Comparison of ENCODE assay signal across 9 cellular contexts in the genomic region with DNA sequence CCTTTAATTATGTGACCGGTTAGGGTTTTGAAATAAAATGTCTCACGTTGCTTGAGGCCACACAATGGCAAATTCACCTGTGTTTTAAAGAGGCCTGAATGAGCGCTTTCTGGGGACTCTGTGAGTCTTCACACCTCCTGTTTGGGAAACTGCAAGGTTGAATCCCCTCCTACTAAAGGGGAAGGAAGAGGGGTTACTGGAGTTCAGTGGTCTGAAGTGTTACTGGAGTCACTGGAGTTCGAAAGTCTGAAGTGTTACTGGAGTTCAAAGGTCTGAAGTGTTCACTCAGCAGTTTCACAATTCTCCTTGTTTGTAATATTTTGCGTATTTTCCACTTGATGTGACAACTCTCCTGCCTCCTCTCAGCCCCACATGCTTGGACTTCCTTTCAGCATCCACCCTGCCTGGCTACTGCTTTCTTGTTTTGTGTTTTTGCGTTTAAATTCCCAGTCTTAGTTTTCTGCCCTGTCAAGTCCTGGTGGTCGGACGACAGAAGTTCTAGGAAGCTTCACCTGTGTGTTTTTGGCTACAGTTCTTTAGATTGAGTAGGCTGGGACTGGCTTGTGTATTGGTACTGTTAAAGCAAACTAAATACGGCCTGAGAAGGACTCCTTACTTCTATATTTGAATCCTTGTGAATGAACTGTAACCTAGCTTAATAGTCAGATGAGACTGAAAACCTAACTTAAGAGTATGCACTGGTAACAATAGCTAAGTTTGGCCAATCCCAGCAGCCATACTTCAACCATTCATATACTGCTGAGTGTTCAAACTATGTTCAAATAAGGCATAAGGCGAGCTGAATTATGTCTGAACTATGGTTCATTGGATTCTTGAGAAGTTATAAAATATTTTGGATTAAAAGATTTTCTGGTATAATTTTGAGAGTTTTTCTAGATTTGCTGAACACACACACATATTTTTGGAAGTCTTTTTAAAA. TPM values are rescaled to one million over a fixed set of nuclear protein-coding genes. Genes with fewer than 3 reads are reported as not detected.
DNase-seq lines count a peak whose midpoint lies in the region; ATAC-seq, FAIRE-seq and TF ChIP-seq lines count a peak whose summit lies in the region.
"Had no signal": no experiment of that assay in that cellular context is flagged by ENCODE, and none has a peak within 500 bp of the region (broad histone marks: within the 10 kb centered on the region; RNA-seq: fewer than 3 reads in every experiment).

No MANE protein-coding gene starts in this region.

- TF ChIP-seq CTCF in astrocyte (IDR thresholded peaks at IDR 0.05; ENCODE audit: insufficient read depth, low read depth, low read length) = no peak
- no peak for TF ChIP-seq CTCF in HepG2 (CRISPR knock-in tag; IDR thresholded peaks at IDR 0.05)
- no peak for TF ChIP-seq CTCF in thyroid gland (IDR thresholded peaks at IDR 0.05)

- no peak overlapping the region for H3K27ac Mint-ChIP-seq in activated CD4-positive, alpha-beta T cell treated with anti-CD3 and anti-CD28 coated beads, Interleukin-2, amount 10 ng/mL, durations not matched to agents 24 days and 14 days
- no peak overlapping the region for H3K27ac Mint-ChIP-seq in astrocyte (ENCODE audit: unreplicated experiment)

- no TSS peak for BruUV-seq in HepG2 (replicated peaks; lab: Mats Ljungman, UMichigan)

- H3K4me1 ChIP-seq in astrocyte (ENCODE audit: insufficient read depth, low read length) = peaks cover 18% of the 10 kb centered on the region
- peaks cover 44% of the 10 kb centered on the region for H3K4me1 ChIP-seq in HepG2 (ENCODE audit: insufficient read depth, low read length)
- H3K4me1 ChIP-seq in thyroid gland = peaks cover 11 to 20% of the 10 kb centered on the region in 2 donors

- H3K27me3 Mint-ChIP-seq in activated CD4-positive, alpha-beta T cell treated with anti-CD3 and anti-CD28 coated beads, Interleukin-2, amount 10 ng/mL, durations not matched to agents 24 days and 14 days = peaks cover 61% of the 10 kb centered on the region
- H3K27me3 Mint-ChIP-seq in astrocyte (ENCODE audit: low read depth, unreplicated experiment) = peaks cover 2% of the 10 kb centered on the region

- H3K4me3 Mint-ChIP-seq in activated CD4-positive, alpha-beta T cell treated with anti-CD3 and anti-CD28 coated beads, Interleukin-2, amount 10 ng/mL, durations not matched to agents 24 days and 14 days = peak overlapping the region; percentile 91
- peak overlapping the region; percentile 85 for H3K4me3 Mint-ChIP-seq in astrocyte (ENCODE audit: unreplicated experiment)

- peaks cover 19% of the 10 kb centered on the region for H3K4me1 Mint-ChIP-seq in activated CD4-positive, alpha-beta T cell treated with anti-CD3 and anti-CD28 coated beads, Interleukin-2, amount 10 ng/mL, durations not matched to agents 24 days and 14 days
- H3K4me1 Mint-ChIP-seq in astrocyte (ENCODE audit: low read depth, unreplicated experiment) = no peaks in the 10 kb centered on the region

- CTCF ChIA-PET in HepG2 (lab: Yijun Ruan, JAX; ENCODE audit: low intra/inter-chr PET ratio, low total read pairs) = interaction anchor here (3.3 kb wide), 1 partner anchor 48 kb away, joined by 13 read pairs; no protein-coding TSS in a partner anchor

- H3K9me3 Mint-ChIP-seq in activated CD4-positive, alpha-beta T cell treated with anti-CD3 and anti-CD28 coated beads, Interleukin-2, amount 10 ng/mL, durations not matched to agents 24 days and 14 days = no peaks in the 10 kb centered on the region
- H3K9me3 Mint-ChIP-seq in astrocyte (ENCODE audit: unreplicated experiment) = no peaks in the 10 kb centered on the region

- H3K27me3 ChIP-seq in astrocyte (ENCODE audit: insufficient read depth, low read length) (no peaks in the 10 kb centered on the region), HepG2 (ENCODE audit: control insufficient read depth in 1 of 2, insufficient read depth in 2 of 2, low read length in 2 of 2) (no peaks in the 10 kb centered on the region; a peak in 1 of 5 replicates), thyroid gland (no peaks in the 10 kb centered on the region)

- TF ChIP-seq RAD21 in HepG2 (CRISPR knock-in tag; IDR thresholded peaks at IDR 0.05) = peak; percentile 23; the same call in 1 of the 2 replicates

- in situ Hi-C loops in HepG2 (cut with HindIII; ENCODE audit: extremely low pct_ligation_motif_present, low pct_unique_long_range_greater_than_20kb) = no loop called here

- H3K79me2 ChIP-seq in astrocyte (ENCODE audit: insufficient read depth, low read length) = peaks cover 14% of the 10 kb centered on the region
- no peaks in the 10 kb centered on the region for H3K79me2 ChIP-seq in HepG2 (ENCODE audit: insufficient read depth, low read length)

- peak overlapping the region; percentile 90 for H3K9ac ChIP-seq in astrocyte (ENCODE audit: low read length)
- peak overlapping the region; percentile 91 for H3K9ac ChIP-seq in HepG2 (ENCODE audit: insufficient read depth, low read depth, low read length)

- TF ChIP-seq POLR2A in HepG2 (IDR thresholded peaks at IDR 0.05; ENCODE audit: insufficient read depth in 1 of 2, low read depth in 2 of 2, low read length in 2 of 2) = peak; percentile 25 to 61; a peak in 2 of 4 replicates
- TF ChIP-seq POLR2A in thyroid gland (IDR thresholded peaks at IDR 0.05) = peak in 1 of 2 donors; percentile 6

- peak; percentile 7 for ATAC-seq in HepG2
- no peak for ATAC-seq in HG02852 (IDR thresholded peaks at IDR 0.05; ENCODE audit: unreplicated experiment)

- no peak for DNase-seq in activated CD4-positive, alpha-beta T cell treated with anti-CD3 and anti-CD28 coated beads, Interleukin-2, amount 10 ng/mL, durations not matched to agents 24 days and 14 days
- no peak for DNase-seq in activated CD4-positive, alpha-beta T cell treated with anti-CD3 and anti-CD28 coated beads for 48 hours
- DNase-seq in astrocyte (ENCODE audit: low read depth) = no peak
- peak; percentile 86 for DNase-seq in HepG2 (ENCODE audit: low spot score)
- DNase-seq in thyroid gland = peak; percentile 17 to 29
- DNase-seq in activated CD8-positive, alpha-beta memory T cell treated with anti-CD3 and anti-CD28 coated beads, Interleukin-2, amount 50 U/mL, for 4 hours = no peak
- no peak for DNase-seq in central memory CD4-positive, alpha-beta T cell

- H3K27ac ChIP-seq in astrocyte (ENCODE audit: low read depth, low read length) = no peak overlapping the region
- H3K27ac ChIP-seq in HepG2 (ENCODE audit: extremely low read length, insufficient read depth, low read length) = peak overlapping the region; percentile 91
- H3K27ac ChIP-seq in thyroid gland = peak overlapping the region; percentile 91 to 99 (median 94)

- H4K20me1 ChIP-seq in astrocyte (ENCODE audit: insufficient read depth, low read length) = no peaks in the 10 kb centered on the region
- no peaks in the 10 kb centered on the region for H4K20me1 ChIP-seq in HepG2 (ENCODE audit: insufficient read depth, low read length)

- peak overlapping the region; percentile 96 for H3K4me2 ChIP-seq in astrocyte (ENCODE audit: low read length)
- peak overlapping the region; percentile 98 for H3K4me2 ChIP-seq in HepG2 (ENCODE audit: low read depth, low read length)

- POLR2A ChIA-PET in HepG2 (lab: Yijun Ruan, JAX) = interaction anchor here (1.2 to 7.1 kb wide), 5 partner anchors 9 to 320 kb away, joined by 4 to 177 read pairs (median 5); partner anchors contain the start of gene SERINC1

- intact Hi-C loops in activated CD4-positive, alpha-beta T cell treated with anti-CD3 and anti-CD28 coated beads, Interleukin-2, amount 10 ng/mL, durations not matched to agents 24 days and 14 days (cut with micrococcal nuclease) = no loop called here
- intact Hi-C loops in HepG2 (cut with micrococcal nuclease; ENCODE audit: unreplicated experiment) (loop anchor here (5.0 kb wide), 1 partner anchor 319 kb away; the partner anchor contains the start of gene SERINC1), thyroid gland (cut with DNase I) (no loop called here)

- FAIRE-seq in astrocyte (lab: Jason Lieb, UNC) (no peak), HepG2 (lab: Jason Lieb, UNC) (peak; percentile 87)
- FAIRE-seq: bronchial epithelial cell had no signal

- H3K4me3 ChIP-seq in astrocyte (ENCODE audit: insufficient read depth, low read depth, low read length) (peak overlapping the region; percentile 93), HepG2 (replicated peaks in 1 of 3; ENCODE audit: insufficient read depth in 1 of 3, low read depth in 2 of 3, low read length in 3 of 3) (peak overlapping the region; percentile 73 to 95 (median 77)), thyroid gland (replicated peaks in 1 of 3) (peak overlapping the region in 1 of 3 donors; percentile 72)

- peaks cover 2% of the 10 kb centered on the region for H3K36me3 Mint-ChIP-seq in activated CD4-positive, alpha-beta T cell treated with anti-CD3 and anti-CD28 coated beads, Interleukin-2, amount 10 ng/mL, durations not matched to agents 24 days and 14 days (ENCODE audit: low read depth)
- no peaks in the 10 kb centered on the region for H3K36me3 Mint-ChIP-seq in astrocyte (ENCODE audit: low read depth, unreplicated experiment)

- H3K36me3 ChIP-seq in astrocyte (ENCODE audit: insufficient read depth, low read length) (no peaks in the 10 kb centered on the region), HepG2 (replicated peaks in 1 of 2; ENCODE audit: control insufficient read depth in 1 of 2, insufficient read depth in 2 of 2, low read length in 2 of 2) (no peaks in the 10 kb centered on the region), thyroid gland (no peaks in the 10 kb centered on the region)

- H3K9me3 ChIP-seq in astrocyte (ENCODE audit: insufficient read depth, low read depth, low read length) (no peaks in the 10 kb centered on the region), HepG2 (ENCODE audit: low read length) (no peaks in the 10 kb centered on the region), thyroid gland (no peaks in the 10 kb centered on the region)

- TF ChIP-seq EP300 in HepG2 (IDR thresholded peaks at IDR 0.05; ENCODE audit: low read depth in 2 of 2, low read length in 2 of 2) (peak; percentile 63 to 89; a peak in 3 of 4 replicates), HepG2 (CRISPR knock-in tag; IDR thresholded peaks at IDR 0.05; ENCODE audit: borderline replicate concordance) (peak; percentile 54; the same call in 1 of the 2 replicates)

- H2AFZ ChIP-seq in astrocyte (ENCODE audit: low read depth, low read length) (no peak overlapping the region), HepG2 (ENCODE audit: low read length) (peak overlapping the region; percentile 15)

- WGBS in HepG2 (ENCODE audit: low lambda C conversion rate) = under 1% methylated on average over 10 of the region's 10 CpGs
- WGBS in thyroid gland, 2 donors = 38 to 48% methylated on average over 10 of the region's 10 CpGs

RNA-seq across cellular contexts. Expression of gene SMPDL3A, which starts 2.0 kb away (rescaled TPM):
- 0.28 and 0.42 TPM in 2 replicates for total RNA-seq in activated CD4-positive, alpha-beta T cell treated with anti-CD3 and anti-CD28 coated beads, Interleukin-2, amount 10 ng/mL, durations not matched to agents 24 days and 14 days
- 6.9 and 7.3 TPM in 2 replicates for total RNA-seq in astrocyte
- total RNA-seq in HepG2 (2016; rRNA removed; fragmentation: Illumina TruSeq; extraction: Trizol) = 6.4 and 7.8 TPM in 2 replicates
- total RNA-seq in HepG2 (2016; cell fraction: cytosol; rRNA removed; fragmentation: Illumina TruSeq; extraction: Trizol; ENCODE audit: low read depth) = 1.1 and 2.5 TPM in 2 replicates
- total RNA-seq in HepG2 (2016; cell fraction: insoluble cytoplasmic fraction; rRNA removed; fragmentation: Illumina TruSeq; extraction: Trizol) = 5.6 and 7.8 TPM in 2 replicates
- total RNA-seq in HepG2 (2016; cell fraction: membrane; rRNA removed; fragmentation: Illumina TruSeq; extraction: Trizol) = 3.7 and 4.1 TPM in 2 replicates
- total RNA-seq in HepG2 (2016; cell fraction: nucleus; rRNA removed; fragmentation: Illumina TruSeq; extraction: Trizol) = 8.1 and 10.3 TPM in 2 replicates
- polyA plus RNA-seq in HepG2 (2011; rRNA removed) = 17.3 and 21.0 TPM in 2 replicates
- 15.9 and 18.0 TPM in 2 replicates for polyA plus RNA-seq in HepG2 (2011; cell fraction: cytosol; rRNA removed)
- polyA plus RNA-seq in HepG2 (2011; cell fraction: nucleus; rRNA removed) = 9.0 and 11.3 TPM in 2 replicates
- polyA plus RNA-seq in HepG2 (2012) = 25.6 and 33.6 TPM in 2 replicates
- polyA plus RNA-seq in HepG2 (2016; cell fraction: cytosol; fragmentation: Illumina TruSeq; extraction: Trizol; ENCODE audit: low read depth) = 1.3 and 1.7 TPM in 2 replicates
- 6.4 and 9.0 TPM in 2 replicates for polyA plus RNA-seq in HepG2 (2016; cell fraction: insoluble cytoplasmic fraction; fragmentation: Illumina TruSeq; extraction: Trizol; ENCODE audit: low read depth)
- 3.1 and 4.1 TPM in 2 replicates for polyA plus RNA-seq in HepG2 (2016; cell fraction: membrane; fragmentation: Illumina TruSeq; extraction: Trizol; ENCODE audit: low read depth)
- polyA plus RNA-seq in HepG2 (2016; cell fraction: nucleus; fragmentation: Illumina TruSeq; extraction: Trizol; ENCODE audit: insufficient read depth, low read depth) = 12.8 and 14.7 TPM in 2 replicates
- 4.9 and 10.4 TPM in 2 replicates for polyA minus RNA-seq in HepG2 (2011; rRNA and poly(A)+ RNA removed; ENCODE audit: low replicate concordance)
- polyA minus RNA-seq in HepG2 (2011; cell fraction: cytosol; rRNA and poly(A)+ RNA removed) = 10.6 and 11.1 TPM in 2 replicates
- polyA minus RNA-seq in HepG2 (2011; cell fraction: nucleus; rRNA and poly(A)+ RNA removed) = 9.9 and 15.7 TPM in 2 replicates
- 10 to 100 TPM; 12.6 to 23.8 (median 14.4) TPM for total RNA-seq in thyroid gland

RNA-seq across cellular contexts. Expression of gene FABP7, which starts 11.5 kb away (rescaled TPM):
- total RNA-seq in activated CD4-positive, alpha-beta T cell treated with anti-CD3 and anti-CD28 coated beads, Interleukin-2, amount 10 ng/mL, durations not matched to agents 24 days and 14 days = not detected in 2 replicates
- total RNA-seq in astrocyte (0.43 and 1.1 TPM in 2 replicates), HepG2 (2016; rRNA removed; fragmentation: Illumina TruSeq; extraction: Trizol) (not detected in 2 replicates), thyroid gland (not detected)
- total RNA-seq in HepG2 (2016; cell fraction: cytosol; rRNA removed; fragmentation: Illumina TruSeq; extraction: Trizol; ENCODE audit: low read depth) = not detected in 2 replicates
- total RNA-seq in HepG2 (2016; cell fraction: insoluble cytoplasmic fraction; rRNA removed; fragmentation: Illumina TruSeq; extraction: Trizol) = not detected in 2 replicates
- total RNA-seq in HepG2 (2016; cell fraction: membrane; rRNA removed; fragmentation: Illumina TruSeq; extraction: Trizol) = not detected in 2 replicates
- total RNA-seq in HepG2 (2016; cell fraction: nucleus; rRNA removed; fragmentation: Illumina TruSeq; extraction: Trizol) = not detected in 2 replicates
- polyA plus RNA-seq in HepG2 (2011; rRNA removed) = not detected in 2 replicates
- not detected in 2 replicates for polyA plus RNA-seq in HepG2 (2011; cell fraction: cytosol; rRNA removed)
- polyA plus RNA-seq in HepG2 (2011; cell fraction: nucleus; rRNA removed) = not detected in 2 replicates
- not detected in 2 replicates for polyA plus RNA-seq in HepG2 (2012)
- polyA plus RNA-seq in HepG2 (2016; cell fraction: cytosol; fragmentation: Illumina TruSeq; extraction: Trizol; ENCODE audit: low read depth) = not detected in 2 replicates
- polyA plus RNA-seq in HepG2 (2016; cell fraction: insoluble cytoplasmic fraction; fragmentation: Illumina TruSeq; extraction: Trizol; ENCODE audit: low read depth) = not detected in 2 replicates
- not detected in 2 replicates for polyA plus RNA-seq in HepG2 (2016; cell fraction: membrane; fragmentation: Illumina TruSeq; extraction: Trizol; ENCODE audit: low read depth)
- not detected in 2 replicates for polyA plus RNA-seq in HepG2 (2016; cell fraction: nucleus; fragmentation: Illumina TruSeq; extraction: Trizol; ENCODE audit: insufficient read depth, low read depth)
- polyA minus RNA-seq in HepG2 (2011; rRNA and poly(A)+ RNA removed; ENCODE audit: low replicate concordance) = not detected in 2 replicates
- not detected in 2 replicates for polyA minus RNA-seq in HepG2 (2011; cell fraction: cytosol; rRNA and poly(A)+ RNA removed)
- not detected in 2 replicates for polyA minus RNA-seq in HepG2 (2011; cell fraction: nucleus; rRNA and poly(A)+ RNA removed)
- total RNA-seq: bronchial epithelial cell had no signal

Comparison
In these comparisons a context has a peak if more than half of its experiments do, and no peak if none do; other contexts are left out.
1. DNase-seq: peak in HepG2 (single experiment) and thyroid gland (2 of 2); none in activated CD4-positive, alpha-beta T cell treated with anti-CD3 and anti-CD28 coated beads, Interleukin-2, amount 10 ng/mL, durations not matched to agents 24 days and 14 days (single experiment), activated CD4-positive, alpha-beta T cell treated with anti-CD3 and anti-CD28 coated beads for 48 hours (single experiment), astrocyte (single experiment), activated CD8-positive, alpha-beta memory T cell treated with anti-CD3 and anti-CD28 coated beads, Interleukin-2, amount 50 U/mL, for 4 hours (single experiment) and central memory CD4-positive, alpha-beta T cell (single experiment).